Comparison of ENCODE assay signal across 8 cellular contexts in genomic region chr6:16129623-16130243, GRCh38. TPM values are rescaled to one million over a fixed set of nuclear protein-coding genes. Genes with fewer than 3 reads are reported as not detected.
DNase-seq lines count a peak whose midpoint lies in the region; ATAC-seq, FAIRE-seq and TF ChIP-seq lines count a peak whose summit lies in the region.

No MANE protein-coding gene starts in this region.

- peak; percentile 1 to 2 for ATAC-seq in activated T-cell treated with anti-CD3 and anti-CD28 coated beads, Interleukin-2, amount 50 U/mL, for 4 hours

- FAIRE-seq in urothelium cell line (lab: Jason Lieb, UNC) = no peak

- H3K36me3 ChIP-seq in neutrophil = peaks cover 23% of the 10 kb centered on the region

- peaks cover 54% of the 10 kb centered on the region for H3K4me1 Mint-ChIP-seq in activated T-cell treated with anti-CD3 and anti-CD28 coated beads, Interleukin-2, amount 50 U/mL, for 4 hours (ENCODE audit: low read depth)

- no peaks in the 10 kb centered on the region for H3K9me3 Mint-ChIP-seq in activated T-cell treated with anti-CD3 and anti-CD28 coated beads, Interleukin-2, amount 50 U/mL, for 4 hours

- TF ChIP-seq CTCF in fibroblast of villous mesenchyme (IDR thresholded peaks at IDR 0.05; ENCODE audit: insufficient read depth, low read depth, low read length) (no peak), neutrophil (IDR thresholded peaks at IDR 0.05) (no peak)

- DNase-seq in activated naive CD4-positive, alpha-beta T cell treated with Interleukin-2 at 50 U/mL for 16 hours = peak; percentile 42
- no peak for DNase-seq in activated naive CD4-positive, alpha-beta T cell treated with anti-CD3 and anti-CD28 coated beads, Interleukin-2, amount 50 U/mL, for 16 hours
- DNase-seq in NCI-H1105 (lab: John Stamatoyannopoulos, UW) (peak; percentile 40), fibroblast of villous mesenchyme (ENCODE audit: low read depth) (no peak), NCI-H524 treated with DMSO at 0.1 percent for 48 hours (lab: John Stamatoyannopoulos, UW) (no peak), urothelium cell line (ENCODE audit: low spot score) (no peak)
- DNase-seq in activated T-cell treated with anti-CD3 and anti-CD28 coated beads, Interleukin-2, amount 50 U/mL, for 4 hours = no peak

- peaks cover 33 to 38% of the 10 kb centered on the region in 2 experiments for H3K4me1 ChIP-seq in neutrophil (ENCODE audit: control insufficient read depth in 1 of 2, insufficient read depth in 1 of 2, low read depth in 1 of 2, low read length in 1 of 2)

- H3K27me3 Mint-ChIP-seq in activated T-cell treated with anti-CD3 and anti-CD28 coated beads, Interleukin-2, amount 50 U/mL, for 4 hours (ENCODE audit: low read depth) = peaks cover 3% of the 10 kb centered on the region

- H3K4me3 ChIP-seq in fibroblast of villous mesenchyme (ENCODE audit: low read depth, low read length) (peak overlapping the region; percentile 86), neutrophil (ENCODE audit: low read depth in 1 of 2, low read length in 1 of 2) (peak overlapping the region; percentile 86 to 87)

- peak overlapping the region; percentile 92 for H3K27ac ChIP-seq in neutrophil

- no peaks in the 10 kb centered on the region for H3K9me3 ChIP-seq in neutrophil

- H3K27me3 ChIP-seq in neutrophil = no peaks in the 10 kb centered on the region

- H3K4me3 Mint-ChIP-seq in activated T-cell treated with anti-CD3 and anti-CD28 coated beads, Interleukin-2, amount 50 U/mL, for 4 hours = peak overlapping the region; percentile 91

- H3K36me3 Mint-ChIP-seq in activated T-cell treated with anti-CD3 and anti-CD28 coated beads, Interleukin-2, amount 50 U/mL, for 4 hours (ENCODE audit: insufficient read depth) = peaks cover 10% of the 10 kb centered on the region

RNA-seq across cellular contexts. Expression of gene MYLIP, which starts 0.8 kb away (rescaled TPM):
- total RNA-seq in activated T-cell treated with anti-CD3 and anti-CD28 coated beads, Interleukin-2, amount 50 U/mL, for 4 hours = 10 to 100 TPM; 12.7 to 16.6 (median 13.9) TPM
- 21.9 and 31.5 TPM in 2 replicates for total RNA-seq in fibroblast of villous mesenchyme

Comparison
In these comparisons a context has a peak if more than half of its experiments do, and no peak if none do; other contexts are left out.
1. DNase-seq: peak in activated naive CD4-positive, alpha-beta T cell treated with Interleukin-2 at 50 U/mL for 16 hours (single experiment) and NCI-H1105 (single experiment); none in activated naive CD4-positive, alpha-beta T cell treated with anti-CD3 and anti-CD28 coated beads, Interleukin-2, amount 50 U/mL, for 16 hours (single experiment), activated T-cell treated with anti-CD3 and anti-CD28 coated beads, Interleukin-2, amount 50 U/mL, for 4 hours (single experiment), fibroblast of villous mesenchyme (single experiment), NCI-H524 treated with DMSO at 0.1 percent for 48 hours (single experiment) and urothelium cell line (single experiment).